16 cellular contexts compared by ENCODE assay signal in genomic region chr2:149577269-149577668, GRCh38.
"Had no signal": no experiment of that assay in that cellular context is flagged by ENCODE, and none has a peak within 500 bp of the region (broad histone marks: within the 10 kb centered on the region; RNA-seq: fewer than 3 reads in every experiment).

No MANE protein-coding gene starts in this region.

- H3K27ac Mint-ChIP-seq: stimulated activated effector memory CD8-positive, alpha-beta T cell treated with anti-CD3 and anti-CD28 coated beads, Interleukin-12 subunit alpha, Interleukin-12 subunit beta, amount 100 ng/mL, for 72 hours had no signal

- H3K9me3 ChIP-seq: esophagus squamous epithelium, left ventricle myocardium inferior, right atrium auricular region, tibial nerve had no signal

- H3K27ac ChIP-seq: dorsolateral prefrontal cortex, esophagus squamous epithelium, left ventricle myocardium inferior, right atrium auricular region, tibial nerve had no signal

- ATAC-seq: activated naive CD4-positive, alpha-beta T cell treated with anti-CD3 and anti-CD28 coated beads, Interleukin-2, amount 50 U/mL, for 72 hours; stimulated activated effector memory CD8-positive, alpha-beta T cell treated with anti-CD3 and anti-CD28 coated beads, Interleukin-12 subunit alpha, Interleukin-12 subunit beta, amount 100 ng/mL, for 72 hours had no signal

- H3K27me3 ChIP-seq: dorsolateral prefrontal cortex, esophagus squamous epithelium, right atrium auricular region, tibial nerve had no signal

- H3K4me3 ChIP-seq: dorsolateral prefrontal cortex, esophagus squamous epithelium, left ventricle myocardium inferior, right atrium auricular region, smooth muscle cell, tibial nerve had no signal

- H3K4me3 Mint-ChIP-seq: stimulated activated effector memory CD8-positive, alpha-beta T cell treated with anti-CD3 and anti-CD28 coated beads, Interleukin-12 subunit alpha, Interleukin-12 subunit beta, amount 100 ng/mL, for 72 hours had no signal

- H3K9me3 Mint-ChIP-seq: activated naive CD4-positive, alpha-beta T cell treated with anti-CD3 and anti-CD28 coated beads, Interleukin-2, amount 50 U/mL, for 72 hours; activated T-helper 2 cell treated with anti-CD3 and anti-CD28 coated beads, Interferon-gamma antibody, Interleukin-2, Interleukin-4, amounts not matched to agents 10 μg/mL and 5 μg/mL and 100 μg/mL, durations not matched to agents 14 hours and 24 hours and 36 hours; stimulated activated effector memory CD8-positive, alpha-beta T cell treated with anti-CD3 and anti-CD28 coated beads, Interleukin-12 subunit alpha, Interleukin-12 subunit beta, amount 100 ng/mL, for 72 hours had no signal

- DNase-seq: activated CD4-positive, CD25-positive, alpha-beta regulatory T cell; activated CD8-positive, alpha-beta memory T cell treated with anti-CD3 and anti-CD28 coated beads, Interleukin-2, amount 50 U/mL, for 4 hours; aorta; dorsolateral prefrontal cortex; esophagus squamous epithelium; foreskin fibroblast; head of caudate nucleus; islet precursor cell; left ventricle myocardium inferior; SHP77 treated with DMSO at 0.1 percent for 48 hours had no signal
